16 cellular contexts compared by ENCODE assay signal in the genomic region with DNA sequence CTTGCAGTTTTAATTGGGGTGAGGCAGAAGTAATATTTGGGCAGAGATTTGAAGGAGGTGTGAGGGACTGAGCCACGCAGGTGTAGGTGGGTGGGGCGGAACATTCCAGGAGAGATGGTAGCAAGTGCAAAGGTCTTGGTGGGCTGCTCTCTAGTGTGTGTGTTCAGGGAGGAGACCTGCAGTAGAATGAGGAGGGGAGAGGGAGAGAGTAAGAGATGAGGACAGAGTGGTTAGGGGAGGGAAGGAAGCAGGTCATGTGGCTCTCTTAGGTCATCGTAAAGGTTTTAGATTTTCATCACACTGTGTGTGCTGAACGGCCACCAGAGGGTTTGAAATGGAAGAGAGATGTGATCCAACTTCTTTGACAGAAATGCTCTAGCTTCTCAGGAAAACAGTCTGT. TPM values are rescaled to one million over a fixed set of nuclear protein-coding genes. Genes with fewer than 3 reads are reported as not detected.
"Had no signal": no experiment of that assay in that cellular context is flagged by ENCODE, and none has a peak within 500 bp of the region (broad histone marks: within the 10 kb centered on the region; RNA-seq: fewer than 3 reads in every experiment).

No MANE protein-coding gene starts in this region.

- DNase-seq: activated CD4-positive, alpha-beta T cell treated with anti-CD3 and anti-CD28 coated beads, Interleukin-2, amount 50 U/mL, for 4 hours; activated CD4-positive, CD25-positive, alpha-beta regulatory T cell; activated naive CD4-positive, alpha-beta T cell treated with anti-CD3 and anti-CD28 coated beads, Interleukin-2, amount 50 U/mL, for 16 hours; activated T-cell treated with anti-CD3 and anti-CD28 coated beads, Interleukin-2, amount 50 U/mL, for 1 hour; adrenal gland; central memory CD4-positive, alpha-beta T cell; cortex of kidney; effector memory CD4-positive, alpha-beta T cell; hypothalamus; naive thymus-derived CD4-positive, alpha-beta T cell; psoas muscle; sigmoid colon; stimulated activated CD4-positive, alpha-beta T cell treated with anti-CD3 and anti-CD28 coated beads, Interleukin-12 subunit alpha, Interleukin-12 subunit beta, amount 100 ng/mL, for 4 hours; stimulated activated naive CD4-positive, alpha-beta T cell treated with Interleukin-2 at 50 U/mL for 16 hours; upper lobe of left lung had no signal

- H3K27ac ChIP-seq: adrenal gland, psoas muscle, sigmoid colon, upper lobe of left lung had no signal

- H3K27me3 ChIP-seq: adrenal gland, sigmoid colon, upper lobe of left lung had no signal

- ATAC-seq: naive thymus-derived CD4-positive, alpha-beta T cell; psoas muscle had no signal

- H3K9me3 ChIP-seq: adrenal gland, psoas muscle, sigmoid colon, upper lobe of left lung had no signal

- H3K4me1 ChIP-seq: psoas muscle, upper lobe of left lung had no signal

- H3K4me3 ChIP-seq: adrenal gland, lung, psoas muscle, sigmoid colon, upper lobe of left lung had no signal

- H3K36me3 ChIP-seq: adrenal gland, sigmoid colon, upper lobe of left lung had no signal

RNA-seq across cellular contexts. Expression of a gene that starts 33.5 kb away (rescaled TPM):
- polyA plus RNA-seq: naive thymus-derived CD4-positive, alpha-beta T cell had no signal
